In the genomic region with DNA sequence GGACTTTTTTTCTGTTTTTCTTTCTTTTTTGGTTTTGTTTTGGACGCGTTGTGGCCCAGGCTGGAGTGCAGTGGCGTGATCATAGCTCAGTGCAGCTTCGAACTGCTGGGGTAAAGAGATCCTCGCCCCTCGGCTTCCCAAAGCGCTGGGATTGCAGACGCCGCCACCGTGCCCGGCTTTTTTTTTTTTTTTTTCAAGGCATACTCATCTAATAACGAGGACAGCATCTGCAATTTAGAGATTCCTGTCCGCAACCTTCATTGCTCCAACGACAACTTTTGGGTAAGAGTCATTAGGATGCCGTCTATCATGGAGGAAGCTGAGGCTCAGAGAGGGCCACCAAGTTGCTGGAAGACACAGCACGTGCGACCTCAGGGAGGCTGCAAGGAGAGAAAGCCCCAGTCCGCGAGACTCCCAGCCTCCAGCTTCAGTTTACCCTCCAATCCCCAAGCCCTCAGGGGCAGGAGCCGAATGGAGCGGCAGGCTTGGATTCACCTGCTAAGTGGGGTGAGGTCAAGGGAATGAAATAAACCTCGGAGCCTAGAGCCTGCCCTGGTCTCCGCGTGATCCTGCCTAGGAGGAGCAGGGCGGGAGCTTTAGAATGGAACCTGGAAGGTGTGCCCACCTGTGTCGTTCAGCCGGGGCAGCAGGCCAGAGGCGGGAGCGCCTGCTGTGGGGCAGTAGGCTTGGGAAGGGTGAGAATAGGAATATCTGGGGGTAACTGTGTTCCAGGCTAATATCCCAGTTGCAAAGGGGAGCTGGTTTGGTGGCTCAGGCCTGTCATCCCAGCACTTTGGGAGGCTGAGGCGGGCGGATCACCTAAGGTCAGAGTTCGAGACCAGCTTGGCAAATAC, we compare ENCODE assay signal across 8 cellular contexts. TPM values are rescaled to one million over a fixed set of nuclear protein-coding genes. Genes with fewer than 3 reads are reported as not detected.
DNase-seq lines count a peak whose midpoint lies in the region; ATAC-seq and TF ChIP-seq lines count a peak whose summit lies in the region.

No MANE protein-coding gene starts in this region.

- H3K9me3 ChIP-seq in H9 (ENCODE audit: control insufficient read depth, low read depth, low read length) (no peaks in the 10 kb centered on the region), heart right ventricle (no peaks in the 10 kb centered on the region), skeletal muscle tissue (ENCODE audit: control insufficient read depth in 3 of 3, low read length in 3 of 3) (no peaks in the 10 kb centered on the region)

- CTCF ChIA-PET in T-cell (lab: Charles Lee), result interaction anchor here in 1 of 2 donors (0.7 kb wide), 1 partner anchor 44 kb away, joined by 3 read pairs; no protein-coding TSS in a partner anchor

- H3K14ac ChIP-seq in H9 (ENCODE audit: insufficient read depth, low read length), result no peak overlapping the region

- TF ChIP-seq CTCF in H9 (conservative IDR thresholded peaks at IDR 0.05) (no peak), heart right ventricle (IDR thresholded peaks at IDR 0.05) (no peak)

- WGBS in H9 (ENCODE audit: extremely low coverage, insufficient read length, low lambda C conversion rate), result no CpG with 5 or more reads among the region's 32 CpGs
- WGBS in heart right ventricle, 2 donors, result 26 to 29% methylated on average over 32 of the region's 32 CpGs

- H4K8ac ChIP-seq in H9 (replicated peaks; ENCODE audit: insufficient read length, low read depth, low read length), result no peak overlapping the region

- no peaks in the 10 kb centered on the region; the same call in 1 of the 2 replicates for H3K4me1 ChIP-seq in H9 (ENCODE audit: insufficient read depth, low read length)
- peaks cover 16 to 42% (median 27%) of the 10 kb centered on the region in 9 donors for H3K4me1 ChIP-seq in heart right ventricle
- peaks cover 18 to 24% (median 22%) of the 10 kb centered on the region in 3 donors for H3K4me1 ChIP-seq in skeletal muscle tissue (ENCODE audit: control insufficient read depth in 3 of 3, insufficient read depth in 3 of 3, low read length in 3 of 3)

- H2AFZ ChIP-seq in H9 (ENCODE audit: low read length), result peak overlapping the region; percentile 41

- H3K4me3 Mint-ChIP-seq in H9 (peak overlapping the region; percentile 96 to 99), T-cell (peak overlapping the region; percentile 81 to 92 (median 91))

- H3K27me3 ChIP-seq in H9 (ENCODE audit: insufficient read depth, low read length) (no peaks in the 10 kb centered on the region; the same call in 1 of the 2 replicates), heart right ventricle (peaks cover 0 to 9% (median 0%) of the 10 kb centered on the region in 7 donors), skeletal muscle tissue (ENCODE audit: control insufficient read depth in 3 of 3, insufficient read depth in 3 of 3, low read length in 3 of 3) (no peaks in the 10 kb centered on the region)

- no peaks in the 10 kb centered on the region for H3K79me2 ChIP-seq in H9 (ENCODE audit: insufficient read depth, low read length)

- H3K23ac ChIP-seq in H9 (ENCODE audit: insufficient read length, low read depth, low read length), result no peak overlapping the region

- DNase-seq in H9, result no peak
- DNase-seq in T-cell, result no peak
- no peak for DNase-seq in heart right ventricle
- DNase-seq in NCI-H1417 treated with DMSO at 0.1 percent for 48 hours (lab: John Stamatoyannopoulos, UW), result no peak
- DNase-seq in activated CD4-positive, alpha-beta T cell treated with anti-CD3 and anti-CD28 coated beads, Interleukin-2, amount 50 U/mL, for 1 hour, result no peak
- no peak for DNase-seq in HK-2 (ENCODE audit: unreplicated experiment)

- H2BK12ac ChIP-seq in H9 (ENCODE audit: insufficient read length, low read depth, low read length), result no peak overlapping the region

- no peak overlapping the region for H2BK15ac ChIP-seq in H9 (ENCODE audit: low read depth, low read length)

- ATAC-seq in T-cell (replicated peaks in 1 of 4) (no peak), heart right ventricle (peak in 4 of 8 donors; percentile 1 to 10 (median 1)), HG03280 (IDR thresholded peaks at IDR 0.05; ENCODE audit: unreplicated experiment) (no peak)

- H2BK120ac ChIP-seq in H9 (ENCODE audit: low read depth, low read length, poor library complexity, severe bottlenecking), result peak overlapping the region; percentile 28

- H2BK20ac ChIP-seq in H9 (ENCODE audit: low read depth, low read length, poor library complexity, severe bottlenecking), result no peak overlapping the region

- peaks cover 6 to 14% of the 10 kb centered on the region in 2 experiments for H3K4me1 Mint-ChIP-seq in H9
- peaks cover 30 to 42% (median 32%) of the 10 kb centered on the region in 3 donors for H3K4me1 Mint-ChIP-seq in T-cell

- H3T11ph ChIP-seq in H9 (ENCODE audit: low read length), result no peak overlapping the region

- no peak overlapping the region for H4K5ac ChIP-seq in H9 (ENCODE audit: insufficient read length, low read depth, low read length)

- H3K56ac ChIP-seq in H9 (ENCODE audit: insufficient read length, low read depth, low read length), result no peak overlapping the region

- no peak overlapping the region for H2AK5ac ChIP-seq in H9 (ENCODE audit: insufficient read length, low read length)

- peaks cover 7% of the 10 kb centered on the region for H3K23me2 ChIP-seq in H9 (ENCODE audit: insufficient read length, low read depth, low read length, poor library complexity, severe bottlenecking)

- H3K9me3 Mint-ChIP-seq in H9 (peaks cover 0 to 3% of the 10 kb centered on the region in 2 experiments; a peak in 1 of 5 replicates), T-cell (no peaks in the 10 kb centered on the region)

- H3K36me3 ChIP-seq in heart right ventricle (peaks cover 0 to 22% (median 0%) of the 10 kb centered on the region in 9 donors), skeletal muscle tissue (ENCODE audit: control insufficient read depth in 3 of 3, insufficient read depth in 3 of 3, low read length in 3 of 3) (peaks cover 1 to 7% (median 7%) of the 10 kb centered on the region in 3 donors)

- no peak overlapping the region for H4K91ac ChIP-seq in H9 (ENCODE audit: insufficient read length, low read depth, low read length)

- no peak overlapping the region for H3K18ac ChIP-seq in H9 (ENCODE audit: insufficient read length, low read depth, low read length)

- peak overlapping the region; percentile 90 for H3K9ac ChIP-seq in H9 (ENCODE audit: extremely low read depth, insufficient read length, low read length)
- H3K9ac ChIP-seq in skeletal muscle tissue (ENCODE audit: low read depth in 1 of 3, low read length in 3 of 3), result peak overlapping the region; percentile 66 to 95 (median 74)

- H3K4ac ChIP-seq in H9 (ENCODE audit: low read depth, low read length), result no peak overlapping the region

- H3K27me3 Mint-ChIP-seq in H9 (ENCODE audit: low read depth) (peaks cover 23% of the 10 kb centered on the region), T-cell (no peaks in the 10 kb centered on the region)

- H3K4me3 ChIP-seq in heart right ventricle (peak overlapping the region; percentile 37 to 98 (median 90)), skeletal muscle tissue (ENCODE audit: low read length in 3 of 3) (peak overlapping the region; percentile 83 to 91 (median 86))

- no peak overlapping the region for H3K27ac ChIP-seq in H9 (ENCODE audit: insufficient read length, low read depth, low read length)
- peak overlapping the region in 8 of 10 donors; percentile 29 to 85 (median 66) for H3K27ac ChIP-seq in heart right ventricle
- H3K27ac ChIP-seq in skeletal muscle tissue (ENCODE audit: low read depth, low read length), result no peak overlapping the region

- POLR2A ChIA-PET in T-cell (lab: Charles Lee), result interaction anchor here (0.6 to 0.7 kb wide), 2 partner anchors 176 to 845 kb away, joined by 5 to 7 read pairs; a partner anchor contains a TSS

- H3K27ac Mint-ChIP-seq in H9 (peak overlapping the region; percentile 53 to 98 (median 92); a peak in 5 of 7 replicates), T-cell (peak overlapping the region; percentile 87 to 92)

- H2BK5ac ChIP-seq in H9 (ENCODE audit: insufficient read length, low read length), result no peak overlapping the region

- peaks cover 13 to 23% (median 16%) of the 10 kb centered on the region in 3 experiments; a peak in 6 of 7 replicates for H3K36me3 Mint-ChIP-seq in H9 (ENCODE audit: insufficient read depth in 1 of 3, low read depth in 3 of 3)
- peaks cover 6% of the 10 kb centered on the region for H3K36me3 Mint-ChIP-seq in T-cell

- H3K4me2 ChIP-seq in H9 (ENCODE audit: insufficient read depth, insufficient read length, low read length), result peak overlapping the region; percentile 90

- intact Hi-C loops in heart right ventricle (cut with DNase I), result loop anchor here in 2 of 10 donors (2.0 to 10.0 kb wide), 3 partner anchors 25 to 102 kb away; a partner anchor contains a TSS

- H4K20me1 ChIP-seq in H9 (ENCODE audit: control insufficient read depth, insufficient read depth, insufficient read length), result peaks cover 4% of the 10 kb centered on the region

- peaks cover 5% of the 10 kb centered on the region for H3K79me1 ChIP-seq in H9 (ENCODE audit: insufficient read depth, low read depth, low read length, poor library complexity, severe bottlenecking)

RNA-seq across cellular contexts. Expression of a gene that starts 0.7 kb away (rescaled TPM):
- total RNA-seq in H9 (2021) (101 and 104 TPM in 2 replicates), T-cell (100 to 1,000 TPM in 3 of 5 donors, 10 to 100 TPM in 2; 61.3 to 118 (median 103) TPM), heart right ventricle (10 to 100 TPM; 37.2 to 61.7 (median 45.3) TPM), skeletal muscle tissue (17.7 TPM)
- polyA plus RNA-seq in heart right ventricle, result 100 to 1,000 TPM in 1 of 2 donors, 10 to 100 TPM in 1; 43.2 to 159 TPM

RNA-seq across cellular contexts. Expression of a gene that starts 5.7 kb away (rescaled TPM):
- total RNA-seq in H9 (2021), result 0.72 and 0.99 TPM in 2 replicates
- 1 to 10 TPM in 3 of 5 donors, under 1 TPM in 2; 0.35 to 3.9 (median 2.8) TPM for total RNA-seq in T-cell
- under 1 TPM in 5 of 10 donors, not detected in 5; 0.20 to 0.36 (median 0.30) TPM for total RNA-seq in heart right ventricle
- polyA plus RNA-seq in heart right ventricle, result under 1 TPM; 0.16 to 0.44 TPM
- total RNA-seq in skeletal muscle tissue, result not detected

RNA-seq across cellular contexts. Expression of a gene that starts 29.0 kb away (rescaled TPM):
- total RNA-seq in H9 (2021) (78.0 and 81.9 TPM in 2 replicates), T-cell (100 to 1,000 TPM in 4 of 5 donors, 10 to 100 TPM in 1; 98.8 to 139 (median 118) TPM), heart right ventricle (10 to 100 TPM; 20.3 to 43.6 (median 22.5) TPM), skeletal muscle tissue (12.0 TPM)
- polyA plus RNA-seq in heart right ventricle, result 10 to 100 TPM; 27.1 to 46.1 TPM

RNA-seq across cellular contexts. Expression of a gene that starts 42.2 kb away (rescaled TPM):
- 6.8 and 9.1 TPM in 2 replicates for total RNA-seq in H9 (2021)
- 1 to 10 TPM; 2.0 to 5.3 (median 4.1) TPM for total RNA-seq in T-cell
- 100 to 1,000 TPM in 3 of 10 donors, 10 to 100 TPM in 7; 33.4 to 153 (median 77.3) TPM for total RNA-seq in heart right ventricle
- 100 to 1,000 TPM; 118 to 279 TPM for polyA plus RNA-seq in heart right ventricle
- total RNA-seq in skeletal muscle tissue, result 7.3 TPM

RNA-seq across cellular contexts. Expression of a gene that starts 44.3 kb away (rescaled TPM):
- total RNA-seq in H9 (2021), result 3.7 and 4.1 TPM in 2 replicates
- total RNA-seq in T-cell, result 1 to 10 TPM in 4 of 5 donors, under 1 TPM in 1; 0.93 to 4.4 (median 3.6) TPM
- total RNA-seq in heart right ventricle, result 10 to 100 TPM in 1 of 10 donors, 1 to 10 TPM in 9; 1.9 to 10.7 (median 5.1) TPM
- 1 to 10 TPM in 1 of 2 donors, under 1 TPM in 1; 0.90 to 4.7 TPM for polyA plus RNA-seq in heart right ventricle
- not detected for total RNA-seq in skeletal muscle tissue

Comparison
In these comparisons a context has a peak if more than half of its experiments do, and no peak if none do; other contexts are left out.
1. H3K27ac ChIP-seq: peak in heart right ventricle (8 of 10); none in H9 (single experiment) and skeletal muscle tissue (single experiment).